1 cellular context compared by ENCODE assay signal in the genomic region with DNA sequence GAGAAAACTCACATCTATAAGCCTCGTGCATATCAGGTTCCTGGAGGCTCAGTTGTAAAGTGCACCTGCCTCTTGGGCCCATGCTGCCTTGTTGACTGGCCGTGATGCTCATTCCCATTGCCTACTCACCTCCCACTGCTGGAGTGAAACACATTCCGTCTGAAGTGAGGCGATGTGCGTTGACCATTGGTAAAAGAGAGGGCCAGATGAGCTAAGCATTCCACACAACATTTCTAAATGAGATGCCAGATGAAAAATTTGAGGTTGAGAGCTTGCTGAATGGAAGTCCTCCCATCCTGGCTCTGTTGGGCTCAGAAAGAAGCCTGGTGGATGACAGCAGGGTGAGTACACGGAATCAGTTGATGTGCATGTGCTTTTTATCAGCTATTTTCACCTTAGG.
TF ChIP-seq lines count a peak whose summit lies in the region.

No MANE protein-coding gene starts in this region.

TF ChIP-seq in IMR-90, 13 proteins besides CTCF, POLR2A, EP300 and RAD21:
- no peak for TF ChIP-seq BHLHE40 (IDR thresholded peaks at IDR 0.05; ENCODE audit: low read depth, low read length)
- no peak for TF ChIP-seq CEBPB (IDR thresholded peaks at IDR 0.05; ENCODE audit: low read depth, low read length)
- no peak for TF ChIP-seq NFE2L2 (IDR thresholded peaks at IDR 0.05; ENCODE audit: low read depth, low read length)
- no peak for TF ChIP-seq USF2 (IDR thresholded peaks at IDR 0.05; ENCODE audit: low read depth, low read length)
- no peak for TF ChIP-seq SMC3 (IDR thresholded peaks at IDR 0.05; ENCODE audit: low read depth, low read length)
- no peak for TF ChIP-seq MXI1 (IDR thresholded peaks at IDR 0.05; ENCODE audit: borderline replicate concordance, low read depth, low read length)
- TF ChIP-seq RCOR1 (IDR thresholded peaks at IDR 0.05; ENCODE audit: insufficient replicate concordance, low read length) = no peak
- no peak for TF ChIP-seq CHD1 (IDR thresholded peaks at IDR 0.05; ENCODE audit: low read depth, low read length)
- TF ChIP-seq FOS (IDR thresholded peaks at IDR 0.05; ENCODE audit: low read depth, low read length) = no peak
- TF ChIP-seq ELK1 (IDR thresholded peaks at IDR 0.05; ENCODE audit: borderline replicate concordance, low read depth, low read length) = no peak
- no peak for TF ChIP-seq MAFK (IDR thresholded peaks at IDR 0.05; ENCODE audit: low read depth, low read length)
- TF ChIP-seq MAZ (IDR thresholded peaks at IDR 0.05; ENCODE audit: borderline replicate concordance, low read depth, low read length) = no peak
- TF ChIP-seq RFX5 (IDR thresholded peaks at IDR 0.05; ENCODE audit: low read depth, low read length) = no peak
